1 cellular context compared by ENCODE assay signal in the genomic region with DNA sequence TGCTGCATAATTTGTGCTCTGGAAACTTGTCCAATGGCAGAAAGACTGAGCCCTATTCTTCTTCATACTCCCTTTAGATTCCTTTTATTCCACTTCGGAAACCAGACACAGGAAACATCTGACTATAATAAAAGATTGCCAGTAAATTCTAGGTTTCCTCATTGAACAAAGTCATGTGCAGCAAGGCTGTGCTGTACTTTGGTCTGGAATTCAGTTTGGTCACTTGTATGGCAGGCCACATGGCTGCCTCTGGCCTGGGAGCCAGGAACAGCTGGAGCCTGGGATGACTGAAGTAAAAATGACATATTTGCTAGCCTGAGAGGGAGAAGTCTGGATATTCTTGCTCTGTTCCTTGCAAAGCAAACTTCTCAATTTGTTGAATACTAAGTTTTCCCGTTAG.
TF ChIP-seq lines count a peak whose summit lies in the region.

No MANE protein-coding gene starts in this region.

TF ChIP-seq in HepG2, 621 proteins besides CTCF, POLR2A, EP300 and RAD21 (continued from another document and continues in another):
- TF ChIP-seq, protein P1, sequence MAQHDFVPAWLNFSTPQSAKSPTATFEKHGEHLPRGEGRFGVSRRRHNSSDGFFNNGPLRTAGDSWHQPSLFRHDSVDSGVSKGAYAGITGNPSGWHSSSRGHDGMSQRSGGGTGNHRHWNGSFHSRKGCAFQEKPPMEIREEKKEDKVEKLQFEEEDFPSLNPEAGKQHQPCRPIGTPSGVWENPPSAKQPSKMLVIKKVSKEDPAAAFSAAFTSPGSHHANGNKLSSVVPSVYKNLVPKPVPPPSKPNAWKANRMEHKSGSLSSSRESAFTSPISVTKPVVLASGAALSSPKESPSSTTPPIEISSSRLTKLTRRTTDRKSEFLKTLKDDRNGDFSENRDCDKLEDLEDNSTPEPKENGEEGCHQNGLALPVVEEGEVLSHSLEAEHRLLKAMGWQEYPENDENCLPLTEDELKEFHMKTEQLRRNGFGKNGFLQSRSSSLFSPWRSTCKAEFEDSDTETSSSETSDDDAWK (CRISPR knock-in tag; IDR thresholded peaks at IDR 0.05), result no peak
- no peak for TF ChIP-seq MEF2D (CRISPR knock-in tag; IDR thresholded peaks at IDR 0.05)
- no peak for TF ChIP-seq XRCC5 (optimal IDR thresholded peaks at IDR 0.05; ENCODE audit: low read length)
- TF ChIP-seq, protein P2, sequence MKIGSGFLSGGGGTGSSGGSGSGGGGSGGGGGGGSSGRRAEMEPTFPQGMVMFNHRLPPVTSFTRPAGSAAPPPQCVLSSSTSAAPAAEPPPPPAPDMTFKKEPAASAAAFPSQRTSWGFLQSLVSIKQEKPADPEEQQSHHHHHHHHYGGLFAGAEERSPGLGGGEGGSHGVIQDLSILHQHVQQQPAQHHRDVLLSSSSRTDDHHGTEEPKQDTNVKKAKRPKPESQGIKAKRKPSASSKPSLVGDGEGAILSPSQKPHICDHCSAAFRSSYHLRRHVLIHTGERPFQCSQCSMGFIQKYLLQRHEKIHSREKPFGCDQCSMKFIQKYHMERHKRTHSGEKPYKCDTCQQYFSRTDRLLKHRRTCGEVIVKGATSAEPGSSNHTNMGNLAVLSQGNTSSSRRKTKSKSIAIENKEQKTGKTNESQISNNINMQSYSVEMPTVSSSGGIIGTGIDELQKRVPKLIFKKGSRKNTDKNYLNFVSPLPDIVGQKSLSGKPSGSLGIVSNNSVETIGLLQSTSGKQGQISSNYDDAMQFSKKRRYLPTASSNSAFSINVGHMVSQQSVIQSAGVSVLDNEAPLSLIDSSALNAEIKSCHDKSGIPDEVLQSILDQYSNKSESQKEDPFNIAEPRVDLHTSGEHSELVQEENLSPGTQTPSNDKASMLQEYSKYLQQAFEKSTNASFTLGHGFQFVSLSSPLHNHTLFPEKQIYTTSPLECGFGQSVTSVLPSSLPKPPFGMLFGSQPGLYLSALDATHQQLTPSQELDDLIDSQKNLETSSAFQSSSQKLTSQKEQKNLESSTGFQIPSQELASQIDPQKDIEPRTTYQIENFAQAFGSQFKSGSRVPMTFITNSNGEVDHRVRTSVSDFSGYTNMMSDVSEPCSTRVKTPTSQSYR (CRISPR knock-in tag; IDR thresholded peaks at IDR 0.05; ENCODE audit: borderline replicate concordance), result no peak
- TF ChIP-seq, protein P3, sequence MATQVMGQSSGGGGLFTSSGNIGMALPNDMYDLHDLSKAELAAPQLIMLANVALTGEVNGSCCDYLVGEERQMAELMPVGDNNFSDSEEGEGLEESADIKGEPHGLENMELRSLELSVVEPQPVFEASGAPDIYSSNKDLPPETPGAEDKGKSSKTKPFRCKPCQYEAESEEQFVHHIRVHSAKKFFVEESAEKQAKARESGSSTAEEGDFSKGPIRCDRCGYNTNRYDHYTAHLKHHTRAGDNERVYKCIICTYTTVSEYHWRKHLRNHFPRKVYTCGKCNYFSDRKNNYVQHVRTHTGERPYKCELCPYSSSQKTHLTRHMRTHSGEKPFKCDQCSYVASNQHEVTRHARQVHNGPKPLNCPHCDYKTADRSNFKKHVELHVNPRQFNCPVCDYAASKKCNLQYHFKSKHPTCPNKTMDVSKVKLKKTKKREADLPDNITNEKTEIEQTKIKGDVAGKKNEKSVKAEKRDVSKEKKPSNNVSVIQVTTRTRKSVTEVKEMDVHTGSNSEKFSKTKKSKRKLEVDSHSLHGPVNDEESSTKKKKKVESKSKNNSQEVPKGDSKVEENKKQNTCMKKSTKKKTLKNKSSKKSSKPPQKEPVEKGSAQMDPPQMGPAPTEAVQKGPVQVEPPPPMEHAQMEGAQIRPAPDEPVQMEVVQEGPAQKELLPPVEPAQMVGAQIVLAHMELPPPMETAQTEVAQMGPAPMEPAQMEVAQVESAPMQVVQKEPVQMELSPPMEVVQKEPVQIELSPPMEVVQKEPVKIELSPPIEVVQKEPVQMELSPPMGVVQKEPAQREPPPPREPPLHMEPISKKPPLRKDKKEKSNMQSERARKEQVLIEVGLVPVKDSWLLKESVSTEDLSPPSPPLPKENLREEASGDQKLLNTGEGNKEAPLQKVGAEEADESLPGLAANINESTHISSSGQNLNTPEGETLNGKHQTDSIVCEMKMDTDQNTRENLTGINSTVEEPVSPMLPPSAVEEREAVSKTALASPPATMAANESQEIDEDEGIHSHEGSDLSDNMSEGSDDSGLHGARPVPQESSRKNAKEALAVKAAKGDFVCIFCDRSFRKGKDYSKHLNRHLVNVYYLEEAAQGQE (IDR thresholded peaks at IDR 0.05; ENCODE audit: borderline replicate concordance in 1 of 2, low read depth in 1 of 2, low read length in 2 of 2), result no peak
- no peak for TF ChIP-seq SCMH1 (CRISPR knock-in tag; IDR thresholded peaks at IDR 0.05; ENCODE audit: borderline replicate concordance)
- no peak for TF ChIP-seq MAFK (conservative IDR thresholded peaks at IDR 0.05 in 1 of 2, IDR thresholded peaks at IDR 0.05 in 1 of 2; ENCODE audit: low read length in 2 of 2)
- TF ChIP-seq, protein P4, sequence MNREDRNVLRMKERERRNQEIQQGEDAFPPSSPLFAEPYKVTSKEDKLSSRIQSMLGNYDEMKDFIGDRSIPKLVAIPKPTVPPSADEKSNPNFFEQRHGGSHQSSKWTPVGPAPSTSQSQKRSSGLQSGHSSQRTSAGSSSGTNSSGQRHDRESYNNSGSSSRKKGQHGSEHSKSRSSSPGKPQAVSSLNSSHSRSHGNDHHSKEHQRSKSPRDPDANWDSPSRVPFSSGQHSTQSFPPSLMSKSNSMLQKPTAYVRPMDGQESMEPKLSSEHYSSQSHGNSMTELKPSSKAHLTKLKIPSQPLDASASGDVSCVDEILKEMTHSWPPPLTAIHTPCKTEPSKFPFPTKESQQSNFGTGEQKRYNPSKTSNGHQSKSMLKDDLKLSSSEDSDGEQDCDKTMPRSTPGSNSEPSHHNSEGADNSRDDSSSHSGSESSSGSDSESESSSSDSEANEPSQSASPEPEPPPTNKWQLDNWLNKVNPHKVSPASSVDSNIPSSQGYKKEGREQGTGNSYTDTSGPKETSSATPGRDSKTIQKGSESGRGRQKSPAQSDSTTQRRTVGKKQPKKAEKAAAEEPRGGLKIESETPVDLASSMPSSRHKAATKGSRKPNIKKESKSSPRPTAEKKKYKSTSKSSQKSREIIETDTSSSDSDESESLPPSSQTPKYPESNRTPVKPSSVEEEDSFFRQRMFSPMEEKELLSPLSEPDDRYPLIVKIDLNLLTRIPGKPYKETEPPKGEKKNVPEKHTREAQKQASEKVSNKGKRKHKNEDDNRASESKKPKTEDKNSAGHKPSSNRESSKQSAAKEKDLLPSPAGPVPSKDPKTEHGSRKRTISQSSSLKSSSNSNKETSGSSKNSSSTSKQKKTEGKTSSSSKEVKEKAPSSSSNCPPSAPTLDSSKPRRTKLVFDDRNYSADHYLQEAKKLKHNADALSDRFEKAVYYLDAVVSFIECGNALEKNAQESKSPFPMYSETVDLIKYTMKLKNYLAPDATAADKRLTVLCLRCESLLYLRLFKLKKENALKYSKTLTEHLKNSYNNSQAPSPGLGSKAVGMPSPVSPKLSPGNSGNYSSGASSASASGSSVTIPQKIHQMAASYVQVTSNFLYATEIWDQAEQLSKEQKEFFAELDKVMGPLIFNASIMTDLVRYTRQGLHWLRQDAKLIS (CRISPR knock-in tag; IDR thresholded peaks at IDR 0.05), result no peak
- no peak for TF ChIP-seq ZNF124 (CRISPR knock-in tag; IDR thresholded peaks at IDR 0.05)
- TF ChIP-seq MIER3 (CRISPR knock-in tag; IDR thresholded peaks at IDR 0.05; ENCODE audit: borderline replicate concordance), result no peak
- TF ChIP-seq, protein P5, sequence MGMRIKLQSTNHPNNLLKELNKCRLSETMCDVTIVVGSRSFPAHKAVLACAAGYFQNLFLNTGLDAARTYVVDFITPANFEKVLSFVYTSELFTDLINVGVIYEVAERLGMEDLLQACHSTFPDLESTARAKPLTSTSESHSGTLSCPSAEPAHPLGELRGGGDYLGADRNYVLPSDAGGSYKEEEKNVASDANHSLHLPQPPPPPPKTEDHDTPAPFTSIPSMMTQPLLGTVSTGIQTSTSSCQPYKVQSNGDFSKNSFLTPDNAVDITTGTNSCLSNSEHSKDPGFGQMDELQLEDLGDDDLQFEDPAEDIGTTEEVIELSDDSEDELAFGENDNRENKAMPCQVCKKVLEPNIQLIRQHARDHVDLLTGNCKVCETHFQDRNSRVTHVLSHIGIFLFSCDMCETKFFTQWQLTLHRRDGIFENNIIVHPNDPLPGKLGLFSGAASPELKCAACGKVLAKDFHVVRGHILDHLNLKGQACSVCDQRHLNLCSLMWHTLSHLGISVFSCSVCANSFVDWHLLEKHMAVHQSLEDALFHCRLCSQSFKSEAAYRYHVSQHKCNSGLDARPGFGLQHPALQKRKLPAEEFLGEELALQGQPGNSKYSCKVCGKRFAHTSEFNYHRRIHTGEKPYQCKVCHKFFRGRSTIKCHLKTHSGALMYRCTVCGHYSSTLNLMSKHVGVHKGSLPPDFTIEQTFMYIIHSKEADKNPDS (CRISPR knock-in tag; IDR thresholded peaks at IDR 0.05), result no peak
- no peak for TF ChIP-seq ZNF557 (CRISPR knock-in tag; IDR thresholded peaks at IDR 0.05)
- no peak for TF ChIP-seq ZFP41 (CRISPR knock-in tag; IDR thresholded peaks at IDR 0.05; ENCODE audit: borderline replicate concordance)
- TF ChIP-seq, protein P6, sequence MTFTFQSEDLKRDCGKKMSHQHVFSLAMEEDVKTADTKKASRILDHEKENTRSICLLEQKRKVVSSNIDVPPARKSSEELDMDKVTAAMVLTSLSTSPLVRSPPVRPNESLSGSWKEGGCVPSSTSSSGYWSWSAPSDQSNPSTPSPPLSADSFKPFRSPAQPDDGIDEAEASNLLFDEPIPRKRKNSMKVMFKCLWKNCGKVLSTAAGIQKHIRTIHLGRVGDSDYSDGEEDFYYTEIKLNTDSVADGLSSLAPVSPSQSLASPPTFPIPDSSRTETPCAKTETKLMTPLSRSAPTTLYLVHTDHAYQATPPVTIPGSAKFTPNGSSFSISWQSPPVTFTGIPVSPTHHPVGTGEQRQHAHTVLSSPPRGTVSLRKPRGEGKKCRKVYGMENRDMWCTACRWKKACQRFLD (CRISPR knock-in tag; IDR thresholded peaks at IDR 0.05; ENCODE audit: borderline replicate concordance), result no peak
- TF ChIP-seq, protein P7, sequence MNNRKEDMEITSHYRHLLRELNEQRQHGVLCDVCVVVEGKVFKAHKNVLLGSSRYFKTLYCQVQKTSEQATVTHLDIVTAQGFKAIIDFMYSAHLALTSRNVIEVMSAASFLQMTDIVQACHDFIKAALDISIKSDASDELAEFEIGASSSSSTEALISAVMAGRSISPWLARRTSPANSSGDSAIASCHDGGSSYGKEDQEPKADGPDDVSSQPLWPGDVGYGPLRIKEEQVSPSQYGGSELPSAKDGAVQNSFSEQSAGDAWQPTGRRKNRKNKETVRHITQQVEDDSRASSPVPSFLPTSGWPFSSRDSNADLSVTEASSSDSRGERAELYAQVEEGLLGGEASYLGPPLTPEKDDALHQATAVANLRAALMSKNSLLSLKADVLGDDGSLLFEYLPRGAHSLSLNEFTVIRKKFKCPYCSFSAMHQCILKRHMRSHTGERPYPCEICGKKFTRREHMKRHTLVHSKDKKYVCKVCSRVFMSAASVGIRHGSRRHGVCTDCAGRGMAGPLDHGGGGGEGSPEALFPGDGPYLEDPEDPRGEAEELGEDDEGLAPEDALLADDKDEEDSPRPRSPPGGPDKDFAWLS (CRISPR knock-in tag; IDR thresholded peaks at IDR 0.05; ENCODE audit: borderline replicate concordance), result no peak
- TF ChIP-seq MTA1 (CRISPR knock-in tag; IDR thresholded peaks at IDR 0.05; ENCODE audit: borderline replicate concordance), result no peak
- TF ChIP-seq POLR2G (IDR thresholded peaks at IDR 0.05; ENCODE audit: low read depth, low read length), result no peak
- TF ChIP-seq SAFB2 (CRISPR knock-in tag; IDR thresholded peaks at IDR 0.05; ENCODE audit: borderline replicate concordance, low read depth), result no peak
- TF ChIP-seq ZNF234 (CRISPR knock-in tag; conservative IDR thresholded peaks at IDR 0.05), result no peak
- TF ChIP-seq ZSCAN21 (CRISPR knock-in tag; IDR thresholded peaks at IDR 0.05; ENCODE audit: borderline replicate concordance), result no peak
- no peak for TF ChIP-seq ZNF780A (CRISPR knock-in tag; IDR thresholded peaks at IDR 0.05)
- TF ChIP-seq ZNF7 (CRISPR knock-in tag; IDR thresholded peaks at IDR 0.05), result no peak
- no peak for TF ChIP-seq KLF11 (CRISPR knock-in tag; IDR thresholded peaks at IDR 0.05)
- no peak for TF ChIP-seq KDM3A (CRISPR knock-in tag; IDR thresholded peaks at IDR 0.05; ENCODE audit: low read depth)
- TF ChIP-seq ZNF331 (CRISPR knock-in tag; IDR thresholded peaks at IDR 0.05), result peak; percentile 31; the same call in 1 of the 2 replicates
- TF ChIP-seq ZNF225 (CRISPR knock-in tag; IDR thresholded peaks at IDR 0.05), result no peak
- TF ChIP-seq ATF1 (CRISPR knock-in tag; IDR thresholded peaks at IDR 0.05), result no peak
- no peak for TF ChIP-seq HNRNPUL1 (IDR thresholded peaks at IDR 0.05; ENCODE audit: low read depth, low read length)
- TF ChIP-seq KLF12 (CRISPR knock-in tag; IDR thresholded peaks at IDR 0.05; ENCODE audit: borderline replicate concordance), result no peak
- TF ChIP-seq TEAD3 (CRISPR knock-in tag; optimal IDR thresholded peaks at IDR 0.05; ENCODE audit: borderline replicate concordance), result peak; percentile 78
- no peak for TF ChIP-seq ZFP62 (CRISPR knock-in tag; IDR thresholded peaks at IDR 0.05)
- TF ChIP-seq, protein P8, sequence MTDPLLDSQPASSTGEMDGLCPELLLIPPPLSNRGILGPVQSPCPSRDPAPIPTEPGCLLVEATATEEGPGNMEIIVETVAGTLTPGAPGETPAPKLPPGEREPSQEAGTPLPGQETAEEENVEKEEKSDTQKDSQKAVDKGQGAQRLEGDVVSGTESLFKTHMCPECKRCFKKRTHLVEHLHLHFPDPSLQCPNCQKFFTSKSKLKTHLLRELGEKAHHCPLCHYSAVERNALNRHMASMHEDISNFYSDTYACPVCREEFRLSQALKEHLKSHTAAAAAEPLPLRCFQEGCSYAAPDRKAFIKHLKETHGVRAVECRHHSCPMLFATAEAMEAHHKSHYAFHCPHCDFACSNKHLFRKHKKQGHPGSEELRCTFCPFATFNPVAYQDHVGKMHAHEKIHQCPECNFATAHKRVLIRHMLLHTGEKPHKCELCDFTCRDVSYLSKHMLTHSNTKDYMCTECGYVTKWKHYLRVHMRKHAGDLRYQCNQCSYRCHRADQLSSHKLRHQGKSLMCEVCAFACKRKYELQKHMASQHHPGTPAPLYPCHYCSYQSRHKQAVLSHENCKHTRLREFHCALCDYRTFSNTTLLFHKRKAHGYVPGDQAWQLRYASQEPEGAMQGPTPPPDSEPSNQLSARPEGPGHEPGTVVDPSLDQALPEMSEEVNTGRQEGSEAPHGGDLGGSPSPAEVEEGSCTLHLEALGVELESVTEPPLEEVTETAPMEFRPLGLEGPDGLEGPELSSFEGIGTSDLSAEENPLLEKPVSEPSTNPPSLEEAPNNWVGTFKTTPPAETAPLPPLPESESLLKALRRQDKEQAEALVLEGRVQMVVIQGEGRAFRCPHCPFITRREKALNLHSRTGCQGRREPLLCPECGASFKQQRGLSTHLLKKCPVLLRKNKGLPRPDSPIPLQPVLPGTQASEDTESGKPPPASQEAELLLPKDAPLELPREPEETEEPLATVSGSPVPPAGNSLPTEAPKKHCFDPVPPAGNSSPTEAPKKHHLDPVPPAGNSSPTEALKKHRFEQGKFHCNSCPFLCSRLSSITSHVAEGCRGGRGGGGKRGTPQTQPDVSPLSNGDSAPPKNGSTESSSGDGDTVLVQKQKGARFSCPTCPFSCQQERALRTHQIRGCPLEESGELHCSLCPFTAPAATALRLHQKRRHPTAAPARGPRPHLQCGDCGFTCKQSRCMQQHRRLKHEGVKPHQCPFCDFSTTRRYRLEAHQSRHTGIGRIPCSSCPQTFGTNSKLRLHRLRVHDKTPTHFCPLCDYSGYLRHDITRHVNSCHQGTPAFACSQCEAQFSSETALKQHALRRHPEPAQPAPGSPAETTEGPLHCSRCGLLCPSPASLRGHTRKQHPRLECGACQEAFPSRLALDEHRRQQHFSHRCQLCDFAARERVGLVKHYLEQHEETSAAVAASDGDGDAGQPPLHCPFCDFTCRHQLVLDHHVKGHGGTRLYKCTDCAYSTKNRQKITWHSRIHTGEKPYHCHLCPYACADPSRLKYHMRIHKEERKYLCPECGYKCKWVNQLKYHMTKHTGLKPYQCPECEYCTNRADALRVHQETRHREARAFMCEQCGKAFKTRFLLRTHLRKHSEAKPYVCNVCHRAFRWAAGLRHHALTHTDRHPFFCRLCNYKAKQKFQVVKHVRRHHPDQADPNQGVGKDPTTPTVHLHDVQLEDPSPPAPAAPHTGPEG (CRISPR knock-in tag; IDR thresholded peaks at IDR 0.05), result no peak
